In the genomic region with DNA sequence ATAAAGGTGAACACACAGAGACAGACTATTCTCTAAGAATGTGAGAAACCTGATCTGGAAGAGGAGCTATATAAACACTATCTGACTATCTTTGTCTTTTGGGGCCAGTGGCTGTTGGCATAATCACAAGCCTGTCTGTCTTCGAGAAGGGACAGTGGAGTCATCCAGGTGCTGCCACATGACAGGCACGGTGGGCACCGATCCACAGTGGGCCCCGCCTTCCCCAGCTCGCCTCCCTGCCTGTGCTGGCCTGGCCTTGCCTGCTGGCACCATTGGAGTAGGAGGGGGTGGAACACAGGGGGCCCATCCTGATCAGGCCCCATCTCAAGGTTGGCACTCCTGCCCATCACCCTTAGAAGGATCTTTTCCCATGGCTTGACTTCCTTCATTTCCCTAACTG, we compare ENCODE assay signal across 1 cellular context.
TF ChIP-seq lines count a peak whose summit lies in the region.

No MANE protein-coding gene starts in this region.

TF ChIP-seq in HepG2, 621 proteins besides CTCF, POLR2A, EP300 and RAD21 (continued from another document):
- TF ChIP-seq, protein P1, sequence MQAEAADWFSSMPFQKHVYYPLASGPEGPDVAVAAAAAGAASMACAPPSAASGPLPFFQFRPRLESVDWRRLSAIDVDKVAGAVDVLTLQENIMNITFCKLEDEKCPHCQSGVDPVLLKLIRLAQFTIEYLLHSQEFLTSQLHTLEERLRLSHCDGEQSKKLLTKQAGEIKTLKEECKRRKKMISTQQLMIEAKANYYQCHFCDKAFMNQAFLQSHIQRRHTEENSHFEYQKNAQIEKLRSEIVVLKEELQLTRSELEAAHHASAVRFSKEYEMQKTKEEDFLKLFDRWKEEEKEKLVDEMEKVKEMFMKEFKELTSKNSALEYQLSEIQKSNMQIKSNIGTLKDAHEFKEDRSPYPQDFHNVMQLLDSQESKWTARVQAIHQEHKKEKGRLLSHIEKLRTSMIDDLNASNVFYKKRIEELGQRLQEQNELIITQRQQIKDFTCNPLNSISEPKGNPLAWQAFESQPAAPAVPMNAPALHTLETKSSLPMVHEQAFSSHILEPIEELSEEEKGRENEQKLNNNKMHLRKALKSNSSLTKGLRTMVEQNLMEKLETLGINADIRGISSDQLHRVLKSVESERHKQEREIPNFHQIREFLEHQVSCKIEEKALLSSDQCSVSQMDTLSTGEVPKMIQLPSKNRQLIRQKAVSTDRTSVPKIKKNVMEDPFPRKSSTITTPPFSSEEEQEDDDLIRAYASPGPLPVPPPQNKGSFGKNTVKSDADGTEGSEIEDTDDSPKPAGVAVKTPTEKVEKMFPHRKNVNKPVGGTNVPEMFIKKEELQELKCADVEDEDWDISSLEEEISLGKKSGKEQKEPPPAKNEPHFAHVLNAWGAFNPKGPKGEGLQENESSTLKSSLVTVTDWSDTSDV (CRISPR knock-in tag; IDR thresholded peaks at IDR 0.05) = no peak
